Comparison of ENCODE assay signal across 25 cellular contexts in the genomic region with DNA sequence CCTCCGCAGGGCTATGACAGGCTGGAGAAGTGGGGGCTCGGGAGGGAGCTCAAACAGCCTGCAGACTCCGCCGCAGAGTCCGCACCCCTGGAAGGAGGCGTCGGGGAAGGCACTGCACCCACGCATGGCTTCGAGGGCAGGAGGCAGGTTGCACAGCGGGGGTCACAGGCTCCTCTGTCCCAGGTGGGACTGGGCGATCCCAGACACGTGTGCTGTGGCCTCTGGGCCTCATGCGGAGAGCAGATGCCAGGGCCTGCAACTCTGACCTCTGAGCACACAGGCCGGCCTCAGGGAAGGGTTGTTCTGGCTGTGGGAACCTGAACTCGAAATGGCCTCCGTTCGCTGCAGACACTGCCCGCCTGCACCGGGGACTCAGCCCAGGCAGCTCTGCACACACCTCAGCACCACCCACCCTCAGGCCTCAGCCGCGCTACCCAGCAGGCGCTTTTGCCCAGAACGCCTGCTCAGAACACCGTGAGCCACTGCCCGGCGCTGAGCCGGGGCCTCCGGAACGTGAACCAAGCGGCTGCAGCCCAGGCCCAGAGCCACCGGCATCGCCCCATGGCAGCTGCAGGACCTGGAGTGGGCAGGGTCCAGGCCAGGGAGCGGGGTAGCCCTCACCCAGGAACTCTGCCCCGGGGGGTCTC.
"Had no signal": no experiment of that assay in that cellular context is flagged by ENCODE, and none has a peak within 500 bp of the region (broad histone marks: within the 10 kb centered on the region; RNA-seq: fewer than 3 reads in every experiment).

No MANE protein-coding gene starts in this region.

- DNase-seq: Kasumi-1, MM.1S, NCI-H1092 treated with DMSO at 0.1 percent for 48 hours, NCI-H1436, NCI-H187, NCI-H2029, NCI-H2081 treated with DMSO at 0.1 percent for 48 hours, NCI-H2171, NCI-H226, NCI-H446, NCI-H510A, NCI-H524 treated with DMSO at 0.1 percent for 48 hours, NCI-H69, NCI-H774, PC-9, Peyer's patch, Right ventricle myocardium superior, SIG-M5 had no signal

- H3K27ac ChIP-seq: HL-60, KMS-11, PC-9, Peyer's patch, SJSA1, SK-N-MC had no signal

- H3K9me3 Mint-ChIP-seq: IgD-negative memory B cell had no signal

- H3K4me1 Mint-ChIP-seq: IgD-negative memory B cell had no signal

- H2AFZ ChIP-seq: PC-9 had no signal

- H3K4me2 ChIP-seq: KMS-11, PC-9 had no signal

- H3K9ac ChIP-seq: KMS-11 had no signal

- H3K36me3 Mint-ChIP-seq: IgD-negative memory B cell had no signal

- H3K27ac Mint-ChIP-seq: IgD-negative memory B cell had no signal

- H3K4me3 ChIP-seq: K562, PC-9, Peyer's patch, SJSA1, SK-N-MC had no signal

- H3K4me1 ChIP-seq: Peyer's patch, SJSA1 had no signal

- H3K27me3 ChIP-seq: Peyer's patch, SJSA1 had no signal

- H3K27me3 Mint-ChIP-seq: IgD-negative memory B cell had no signal

- FAIRE-seq: HTR-8/SVneo, K562 had no signal

- ATAC-seq: K562 had no signal

- H3K9me3 ChIP-seq: Peyer's patch, SJSA1 had no signal

- H3K4me3 Mint-ChIP-seq: IgD-negative memory B cell had no signal

- H3K36me3 ChIP-seq: Peyer's patch, SJSA1 had no signal
